In the genomic region with DNA sequence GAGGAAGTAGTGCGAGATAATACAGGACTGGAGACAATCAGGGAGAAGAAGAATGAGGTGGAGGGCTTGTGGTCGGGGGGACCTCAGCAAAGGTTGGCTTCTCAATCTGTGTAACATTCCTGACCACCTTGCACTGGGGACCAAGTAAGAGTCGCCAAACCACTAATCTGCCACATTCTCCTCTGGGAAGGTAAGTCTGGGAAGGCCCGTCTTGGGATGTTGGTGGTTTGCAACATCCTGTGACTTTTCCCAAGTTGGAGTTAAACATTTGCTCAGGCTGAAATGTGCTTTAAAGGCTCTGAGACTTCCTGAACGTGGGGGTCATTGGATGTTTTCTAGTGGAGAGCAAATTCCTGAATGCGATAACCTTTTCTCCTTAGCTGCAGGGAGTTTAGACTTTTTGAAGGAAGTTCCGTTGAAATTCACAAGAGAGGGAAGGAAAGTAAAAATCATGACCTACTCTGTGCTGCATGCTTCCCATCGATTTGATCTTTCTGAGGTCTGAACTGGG, we compare ENCODE assay signal across 30 cellular contexts.
DNase-seq lines count a peak whose midpoint lies in the region; ATAC-seq and TF ChIP-seq lines count a peak whose summit lies in the region.
"Had no signal": no experiment of that assay in that cellular context is flagged by ENCODE, and none has a peak within 500 bp of the region (broad histone marks: within the 10 kb centered on the region; RNA-seq: fewer than 3 reads in every experiment).

No MANE protein-coding gene starts in this region.

- H3K4me1 Mint-ChIP-seq in endothelial cell (ENCODE audit: unreplicated experiment): peaks cover 13% of the 10 kb centered on the region

- TF ChIP-seq CTCF in epithelial cell of proximal tubule (conservative IDR thresholded peaks at IDR 0.05; ENCODE audit: low read depth, low read length) (no peak), endothelial cell (IDR thresholded peaks at IDR 0.05; ENCODE audit: unreplicated experiment) (no peak)

- H3K9ac ChIP-seq in mesenchymal stem cell (ENCODE audit: low read length): no peak overlapping the region
- H3K9ac ChIP-seq: SK-N-SH had no signal

- ATAC-seq in GM18502 (IDR thresholded peaks at IDR 0.05; ENCODE audit: poor library complexity, unreplicated experiment): no peak
- ATAC-seq: gastrocnemius medialis, left lung, PC-3 had no signal

- H3K4me2 ChIP-seq in mesenchymal stem cell (ENCODE audit: low read length, poor library complexity, severe bottlenecking): no peak overlapping the region
- H3K4me2 ChIP-seq: SK-N-SH had no signal

- peak overlapping the region; percentile 21 for H2BK5ac ChIP-seq in mesenchymal stem cell (ENCODE audit: low read depth, low read length, poor library complexity, severe bottlenecking)

- H3K27me3 ChIP-seq in mesenchymal stem cell (ENCODE audit: control insufficient read depth in 1 of 2, insufficient read depth in 1 of 2, low read length in 2 of 2): no peaks in the 10 kb centered on the region
- H3K27me3 ChIP-seq: brain microvascular endothelial cell, gastrocnemius medialis, left lung, sigmoid colon had no signal

- in situ Hi-C loops in ACHN (cut with HindIII; ENCODE audit: low pct_ligation_motif_present, low pct_unique_long_range_greater_than_20kb, low sequenced_read_pairs): no loop called here

- WGBS in mesenchymal stem cell: 49% methylated on average over 7 of the region's 8 CpGs

- no peak overlapping the region for H2AFZ ChIP-seq in mesenchymal stem cell (ENCODE audit: low read depth, low read length)

- peaks cover 10% of the 10 kb centered on the region for H3K4me1 ChIP-seq in mesenchymal stem cell (ENCODE audit: control insufficient read depth, insufficient read depth, low read depth, low read length)
- H3K4me1 ChIP-seq: left lung had no signal

- H3K36me3 Mint-ChIP-seq in endothelial cell (ENCODE audit: low read depth, unreplicated experiment): no peaks in the 10 kb centered on the region
- H3K36me3 Mint-ChIP-seq: type B pancreatic cell had no signal

- H3K4me3 Mint-ChIP-seq in endothelial cell (ENCODE audit: unreplicated experiment): no peak overlapping the region
- H3K4me3 Mint-ChIP-seq: T-helper 1 cell treated with Interleukin-12 subunit alpha and Interleukin-12 subunit beta and Interleukin-4 antibody, amounts not matched to agents 30 μg/mL and 1 μg/mL, for 36 hours; type B pancreatic cell had no signal

- peak; percentile 62 for DNase-seq in ACHN
- peak; percentile 2 for DNase-seq in NCI-H226
- DNase-seq in epithelial cell of proximal tubule (ENCODE audit: low read depth): peak; percentile 82
- DNase-seq in mesenchymal stem cell: no peak
- no peak for DNase-seq in SHP77 (lab: John Stamatoyannopoulos, UW)
- DNase-seq in endothelial cell (ENCODE audit: low spot score): no peak
- DNase-seq in T1000 (lab: John Stamatoyannopoulos, UW): no peak
- DNase-seq: activated CD4-positive, alpha-beta T cell treated with anti-CD3 and anti-CD28 coated beads, Interleukin-2, amount 50 U/mL, for 48 hours; activated CD4-positive, CD25-positive, alpha-beta regulatory T cell treated with anti-CD3 and anti-CD28 coated beads, Interleukin-2, amount 50 U/mL, for 72 hours; activated naive CD4-positive, alpha-beta T cell; activated T-cell treated with anti-CD3 and anti-CD28 coated beads, Interleukin-2, amount 50 U/mL, for 48 hours; brain microvascular endothelial cell; DND-41; gastrocnemius medialis; H7; left lung; NCI-H1417; NCI-H2081; NCI-H2227 treated with DMSO at 0.1 percent for 48 hours; NCI-H526 treated with DMSO at 0.1 percent for 48 hours; NK-92 treated with Interleukin-12 subunit alpha and Interleukin-12 subunit beta, amount 100 ng/mL, for 24 hours; PC-3; sigmoid colon; SK-N-SH; stimulated activated CD4-positive, alpha-beta T cell treated with anti-CD3 and anti-CD28 coated beads, Interleukin-12 subunit alpha, Interleukin-12 subunit beta, amount 100 ng/mL, for 4 hours; stimulated activated CD4-positive, alpha-beta T cell treated with anti-CD3 and anti-CD28 coated beads, Interleukin-4, amount 100 ng/mL, for 24 hours had no signal

- no peaks in the 10 kb centered on the region for H3K9me3 Mint-ChIP-seq in endothelial cell (ENCODE audit: unreplicated experiment)
- H3K9me3 Mint-ChIP-seq: T-helper 1 cell treated with Interleukin-12 subunit alpha and Interleukin-12 subunit beta and Interleukin-4 antibody, amounts not matched to agents 30 μg/mL and 1 μg/mL, for 36 hours; type B pancreatic cell had no signal

- no peaks in the 10 kb centered on the region for H3K9me3 ChIP-seq in mesenchymal stem cell (ENCODE audit: control insufficient read depth, low read length)
- H3K9me3 ChIP-seq: gastrocnemius medialis, left lung, neutrophil, sigmoid colon, SK-N-SH had no signal

- no peak overlapping the region for H3K18ac ChIP-seq in mesenchymal stem cell (ENCODE audit: low read depth in 1 of 2, low read length in 2 of 2)

- H3K27ac ChIP-seq in mesenchymal stem cell (ENCODE audit: low read length, poor library complexity, severe bottlenecking): peak overlapping the region; percentile 70
- H3K27ac ChIP-seq: brain microvascular endothelial cell, gastrocnemius medialis, left lung, neutrophil, sigmoid colon had no signal

- H3K4ac ChIP-seq in mesenchymal stem cell (ENCODE audit: low read depth in 1 of 2, low read length in 2 of 2): no peak overlapping the region

- H4K91ac ChIP-seq in mesenchymal stem cell (ENCODE audit: low read length): no peak overlapping the region

- H3K36me3 ChIP-seq in mesenchymal stem cell (ENCODE audit: control insufficient read depth in 1 of 2, insufficient read depth in 2 of 2, low read depth in 1 of 2, low read length in 2 of 2): no peaks in the 10 kb centered on the region
- H3K36me3 ChIP-seq: brain microvascular endothelial cell, gastrocnemius medialis, left lung, neutrophil, sigmoid colon had no signal

- H2BK15ac ChIP-seq in mesenchymal stem cell (ENCODE audit: low read depth, poor library complexity, severe bottlenecking): no peak overlapping the region

- no peak overlapping the region for H2BK12ac ChIP-seq in mesenchymal stem cell (ENCODE audit: low read length in 2 of 2)

- no peak overlapping the region for H3K4me3 ChIP-seq in epithelial cell of proximal tubule (ENCODE audit: low read depth, low read length)
- no peak overlapping the region for H3K4me3 ChIP-seq in mesenchymal stem cell (ENCODE audit: insufficient read depth in 1 of 2, low read depth in 1 of 2, low read length in 2 of 2)
- H3K4me3 ChIP-seq: gastrocnemius medialis, left lung, sigmoid colon had no signal

- peaks cover 3% of the 10 kb centered on the region for H3K27me3 Mint-ChIP-seq in endothelial cell (ENCODE audit: unreplicated experiment)
- H3K27me3 Mint-ChIP-seq: type B pancreatic cell had no signal

- no peak overlapping the region for H3K23ac ChIP-seq in mesenchymal stem cell (ENCODE audit: low read length in 2 of 2)

- no peak overlapping the region for H4K8ac ChIP-seq in mesenchymal stem cell (ENCODE audit: low read length)

- H3K27ac Mint-ChIP-seq in endothelial cell (ENCODE audit: unreplicated experiment): no peak overlapping the region
- H3K27ac Mint-ChIP-seq: T-helper 1 cell treated with Interleukin-12 subunit alpha and Interleukin-12 subunit beta and Interleukin-4 antibody, amounts not matched to agents 30 μg/mL and 1 μg/mL, for 36 hours; type B pancreatic cell had no signal

- no peak overlapping the region for H2BK120ac ChIP-seq in mesenchymal stem cell (ENCODE audit: low read depth, low read length)

- H3K79me1 ChIP-seq in mesenchymal stem cell (replicated peaks; ENCODE audit: low read length, poor library complexity, severe bottlenecking): no peaks in the 10 kb centered on the region

- H3K14ac ChIP-seq in mesenchymal stem cell (ENCODE audit: low read length in 2 of 2): peak overlapping the region in 1 of 2 experiments; percentile 45

- H2AK5ac ChIP-seq in mesenchymal stem cell (ENCODE audit: low read length, severe bottlenecking): no peak overlapping the region

Comparison
In these comparisons a context has a peak if more than half of its experiments do, and no peak if none do; other contexts are left out.
1. DNase-seq: peak in ACHN (single experiment), NCI-H226 (single experiment) and epithelial cell of proximal tubule (single experiment); none in mesenchymal stem cell (single experiment), SHP77 (0 of 2), endothelial cell (single experiment) and T1000 (single experiment).